15 cellular contexts compared by ENCODE assay signal in genomic region chrX:108397627-108398392, GRCh38. TPM values are rescaled to one million over a fixed set of nuclear protein-coding genes. Genes with fewer than 3 reads are reported as not detected.
DNase-seq lines count a peak whose midpoint lies in the region; ATAC-seq, FAIRE-seq and TF ChIP-seq lines count a peak whose summit lies in the region.
"Had no signal": no experiment of that assay in that cellular context is flagged by ENCODE, and none has a peak within 500 bp of the region (broad histone marks: within the 10 kb centered on the region; RNA-seq: fewer than 3 reads in every experiment).

No MANE protein-coding gene starts in this region.

- H3K27me3 ChIP-seq in Caco-2 (replicated peaks; ENCODE audit: control insufficient read depth, insufficient read depth, low read length) (no peaks in the 10 kb centered on the region), astrocyte (ENCODE audit: insufficient read depth, low read length) (no peaks in the 10 kb centered on the region), foreskin keratinocyte (no peaks in the 10 kb centered on the region)
- no peaks in the 10 kb centered on the region for H3K27me3 ChIP-seq in CD8-positive, alpha-beta memory T cell (ENCODE audit: insufficient read depth, low read length, poor library complexity, severe bottlenecking)
- H3K27me3 ChIP-seq: thyroid gland had no signal

- H3K27ac Mint-ChIP-seq in Caco-2 (ENCODE audit: unreplicated experiment) (peak overlapping the region; percentile 72), astrocyte (ENCODE audit: unreplicated experiment) (no peak overlapping the region)
- H3K27ac Mint-ChIP-seq in activated T-helper 1 cell treated with anti-CD3 and anti-CD28 coated beads, Interleukin-12 subunit alpha, Interleukin-12 subunit beta, Interleukin-2, Interleukin-4 antibody, amounts not matched to agents 30 ng/mL and 10 ng/mL and 1 ng/mL, durations not matched to agents 14 hours and 24 hours and 36 hours: no peak overlapping the region
- H3K27ac Mint-ChIP-seq in CD8-positive, alpha-beta memory T cell: no peak overlapping the region
- H3K27ac Mint-ChIP-seq: activated B cell treated with CpG ODN at 0.5 μM for 24 hours; activated naive CD8-positive, alpha-beta T cell treated with anti-CD3 and anti-CD28 coated beads, Interleukin-2, amount 10 ng/mL, durations not matched to agents 7 days and 5 days had no signal

- BruUV-seq in Caco-2 (replicated peaks; lab: Mats Ljungman, UMichigan): no TSS peak

- H3K9me3 ChIP-seq in Caco-2 (no peaks in the 10 kb centered on the region), astrocyte (ENCODE audit: insufficient read depth, low read depth, low read length) (no peaks in the 10 kb centered on the region)
- no peaks in the 10 kb centered on the region for H3K9me3 ChIP-seq in CD8-positive, alpha-beta memory T cell (ENCODE audit: low read length)
- H3K9me3 ChIP-seq: gastrocnemius medialis, thyroid gland had no signal

- CTCF ChIA-PET in Caco-2 (lab: Charles Lee): no interaction called here
- CTCF ChIA-PET in CD8-positive, alpha-beta memory T cell (lab: Charles Lee): no interaction called here

- TF ChIP-seq CTCF in Caco-2 (IDR thresholded peaks at IDR 0.05; ENCODE audit: insufficient read depth in 1 of 2, low read depth in 1 of 2, low read length in 1 of 2, severe bottlenecking in 1 of 2, unreplicated experiment in 1 of 2) (no peak), astrocyte (IDR thresholded peaks at IDR 0.05; ENCODE audit: insufficient read depth, low read depth, low read length) (no peak), foreskin keratinocyte (conservative IDR thresholded peaks at IDR 0.05) (no peak)

- no peak overlapping the region for H3K4me3 Mint-ChIP-seq in Caco-2 (ENCODE audit: unreplicated experiment)
- no peak overlapping the region for H3K4me3 Mint-ChIP-seq in astrocyte (ENCODE audit: unreplicated experiment)
- no peak overlapping the region for H3K4me3 Mint-ChIP-seq in activated T-helper 1 cell treated with anti-CD3 and anti-CD28 coated beads, Interleukin-12 subunit alpha, Interleukin-12 subunit beta, Interleukin-2, Interleukin-4 antibody, amounts not matched to agents 30 ng/mL and 10 ng/mL and 1 ng/mL, durations not matched to agents 14 hours and 24 hours and 36 hours
- H3K4me3 Mint-ChIP-seq in CD8-positive, alpha-beta memory T cell: no peak overlapping the region
- H3K4me3 Mint-ChIP-seq: activated B cell treated with CpG ODN at 0.5 μM for 24 hours; activated naive CD8-positive, alpha-beta T cell treated with anti-CD3 and anti-CD28 coated beads, Interleukin-2, amount 10 ng/mL, durations not matched to agents 7 days and 5 days had no signal

- H3K36me3 ChIP-seq in Caco-2 (ENCODE audit: control insufficient read depth, insufficient read depth, low read length) (no peaks in the 10 kb centered on the region), astrocyte (ENCODE audit: insufficient read depth, low read length) (no peaks in the 10 kb centered on the region)
- H3K36me3 ChIP-seq in CD8-positive, alpha-beta memory T cell (ENCODE audit: insufficient read depth, low read length): no peaks in the 10 kb centered on the region
- H3K36me3 ChIP-seq: gastrocnemius medialis, thyroid gland had no signal

- intact Hi-C loops in Caco-2 (cut with micrococcal nuclease; ENCODE audit: unreplicated experiment): loop anchor here (2.0 to 5.0 kb wide), 2 partner anchors 15 to 39 kb away; partner anchors contain the start of genes COL4A5 and COL4A6
- intact Hi-C loops in activated T-helper 1 cell treated with anti-CD3 and anti-CD28 coated beads, Interleukin-12 subunit alpha, Interleukin-12 subunit beta, Interleukin-2, Interleukin-4 antibody, amounts not matched to agents 30 ng/mL and 10 ng/mL and 1 ng/mL, durations not matched to agents 14 hours and 24 hours and 36 hours (cut with micrococcal nuclease): no loop called here

- H3K27ac ChIP-seq in astrocyte (ENCODE audit: low read depth, low read length) (peak overlapping the region; percentile 47), foreskin keratinocyte (peak overlapping the region; percentile 99)
- H3K27ac ChIP-seq in CD8-positive, alpha-beta memory T cell (ENCODE audit: low read depth, low read length): no peak overlapping the region
- H3K27ac ChIP-seq: coronary artery, gastrocnemius medialis, thyroid gland had no signal

- POLR2A ChIA-PET in Caco-2 (lab: Charles Lee): no interaction called here
- POLR2A ChIA-PET in CD8-positive, alpha-beta memory T cell (lab: Charles Lee): no interaction called here

- ATAC-seq in HG02759 (IDR thresholded peaks at IDR 0.05; ENCODE audit: unreplicated experiment) (peak; percentile 45), foreskin keratinocyte (peak; percentile 48), GM18505 (IDR thresholded peaks at IDR 0.05; ENCODE audit: unreplicated experiment) (no peak)
- ATAC-seq: gastrocnemius medialis had no signal

- peak; percentile 56 for FAIRE-seq in astrocyte (lab: Jason Lieb, UNC)

- no peak overlapping the region for H3K9ac ChIP-seq in astrocyte (ENCODE audit: low read length)

- H3K9me3 Mint-ChIP-seq in Caco-2 (ENCODE audit: unreplicated experiment) (no peaks in the 10 kb centered on the region), astrocyte (ENCODE audit: unreplicated experiment) (peaks cover 2% of the 10 kb centered on the region)
- no peaks in the 10 kb centered on the region for H3K9me3 Mint-ChIP-seq in activated T-helper 1 cell treated with anti-CD3 and anti-CD28 coated beads, Interleukin-12 subunit alpha, Interleukin-12 subunit beta, Interleukin-2, Interleukin-4 antibody, amounts not matched to agents 30 ng/mL and 10 ng/mL and 1 ng/mL, durations not matched to agents 14 hours and 24 hours and 36 hours
- H3K9me3 Mint-ChIP-seq in CD8-positive, alpha-beta memory T cell: no peaks in the 10 kb centered on the region
- H3K9me3 Mint-ChIP-seq: activated B cell treated with CpG ODN at 0.5 μM for 24 hours; activated naive CD8-positive, alpha-beta T cell treated with anti-CD3 and anti-CD28 coated beads, Interleukin-2, amount 10 ng/mL, durations not matched to agents 7 days and 5 days had no signal

- H3K36me3 Mint-ChIP-seq in Caco-2 (ENCODE audit: insufficient read depth, unreplicated experiment) (no peaks in the 10 kb centered on the region), astrocyte (ENCODE audit: low read depth, unreplicated experiment) (no peaks in the 10 kb centered on the region)
- no peaks in the 10 kb centered on the region for H3K36me3 Mint-ChIP-seq in activated T-helper 1 cell treated with anti-CD3 and anti-CD28 coated beads, Interleukin-12 subunit alpha, Interleukin-12 subunit beta, Interleukin-2, Interleukin-4 antibody, amounts not matched to agents 30 ng/mL and 10 ng/mL and 1 ng/mL, durations not matched to agents 14 hours and 24 hours and 36 hours (ENCODE audit: low read depth)
- no peaks in the 10 kb centered on the region for H3K36me3 Mint-ChIP-seq in CD8-positive, alpha-beta memory T cell
- H3K36me3 Mint-ChIP-seq: activated naive CD8-positive, alpha-beta T cell treated with anti-CD3 and anti-CD28 coated beads, Interleukin-2, amount 10 ng/mL, durations not matched to agents 7 days and 5 days had no signal

- no peak for TF ChIP-seq POLR2A in GM18505 (IDR thresholded peaks at IDR 0.05; ENCODE audit: borderline replicate concordance, extremely low read depth, insufficient read depth, insufficient read length)

- peak overlapping the region; percentile 28 for H3K4me2 ChIP-seq in astrocyte (ENCODE audit: low read length)

- H3K27me3 Mint-ChIP-seq in Caco-2 (ENCODE audit: insufficient read depth, unreplicated experiment) (no peaks in the 10 kb centered on the region), astrocyte (ENCODE audit: low read depth, unreplicated experiment) (no peaks in the 10 kb centered on the region)
- no peaks in the 10 kb centered on the region for H3K27me3 Mint-ChIP-seq in activated T-helper 1 cell treated with anti-CD3 and anti-CD28 coated beads, Interleukin-12 subunit alpha, Interleukin-12 subunit beta, Interleukin-2, Interleukin-4 antibody, amounts not matched to agents 30 ng/mL and 10 ng/mL and 1 ng/mL, durations not matched to agents 14 hours and 24 hours and 36 hours (ENCODE audit: insufficient read depth)
- no peaks in the 10 kb centered on the region for H3K27me3 Mint-ChIP-seq in CD8-positive, alpha-beta memory T cell
- H3K27me3 Mint-ChIP-seq: activated B cell treated with CpG ODN at 0.5 μM for 24 hours; activated naive CD8-positive, alpha-beta T cell treated with anti-CD3 and anti-CD28 coated beads, Interleukin-2, amount 10 ng/mL, durations not matched to agents 7 days and 5 days had no signal

- no peaks in the 10 kb centered on the region for H3K79me2 ChIP-seq in astrocyte (ENCODE audit: insufficient read depth, low read length)

- no peak for DNase-seq in Caco-2
- peak; percentile 25 for DNase-seq in astrocyte (ENCODE audit: low read depth)
- peak; percentile 71 to 86 for DNase-seq in foreskin keratinocyte
- no peak for DNase-seq in activated T-helper 1 cell treated with anti-CD3 and anti-CD28 coated beads, Interleukin-12 subunit alpha, Interleukin-12 subunit beta, Interleukin-2, Interleukin-4 antibody, amounts not matched to agents 30 ng/mL and 10 ng/mL and 1 ng/mL, durations not matched to agents 14 hours and 24 hours and 36 hours (ENCODE audit: low spot score)
- no peak for DNase-seq in anterior cingulate cortex (lab: John Stamatoyannopoulos, UW)
- DNase-seq in CD8-positive, alpha-beta memory T cell: no peak
- DNase-seq: activated B cell treated with CpG ODN at 0.5 μM for 24 hours; activated naive CD8-positive, alpha-beta T cell treated with anti-CD3 and anti-CD28 coated beads, Interleukin-2, amount 10 ng/mL, durations not matched to agents 7 days and 5 days; gastrocnemius medialis; midbrain; NCI-H2171 treated with DMSO at 0.1 percent for 48 hours; thyroid gland had no signal

- H2AFZ ChIP-seq in astrocyte (ENCODE audit: low read depth, low read length): no peak overlapping the region

- H4K20me1 ChIP-seq in astrocyte (ENCODE audit: insufficient read depth, low read length): no peaks in the 10 kb centered on the region

- H3K4me1 Mint-ChIP-seq in Caco-2 (ENCODE audit: low read depth, unreplicated experiment) (peaks cover 28% of the 10 kb centered on the region), astrocyte (ENCODE audit: low read depth, unreplicated experiment) (peaks cover 27% of the 10 kb centered on the region)
- no peaks in the 10 kb centered on the region for H3K4me1 Mint-ChIP-seq in activated T-helper 1 cell treated with anti-CD3 and anti-CD28 coated beads, Interleukin-12 subunit alpha, Interleukin-12 subunit beta, Interleukin-2, Interleukin-4 antibody, amounts not matched to agents 30 ng/mL and 10 ng/mL and 1 ng/mL, durations not matched to agents 14 hours and 24 hours and 36 hours (ENCODE audit: low read depth)
- H3K4me1 Mint-ChIP-seq in CD8-positive, alpha-beta memory T cell: no peaks in the 10 kb centered on the region
- H3K4me1 Mint-ChIP-seq: activated B cell treated with CpG ODN at 0.5 μM for 24 hours; activated naive CD8-positive, alpha-beta T cell treated with anti-CD3 and anti-CD28 coated beads, Interleukin-2, amount 10 ng/mL, durations not matched to agents 7 days and 5 days had no signal

- H3K4me1 ChIP-seq in Caco-2 (peaks cover 35% of the 10 kb centered on the region), astrocyte (ENCODE audit: insufficient read depth, low read length) (peaks cover 10% of the 10 kb centered on the region), foreskin keratinocyte (peaks cover 39% of the 10 kb centered on the region)
- no peaks in the 10 kb centered on the region for H3K4me1 ChIP-seq in CD8-positive, alpha-beta memory T cell (ENCODE audit: insufficient read depth, low read length)
- H3K4me1 ChIP-seq: gastrocnemius medialis, thyroid gland had no signal

- H3K4me3 ChIP-seq in Caco-2 (ENCODE audit: low read depth, low read length) (no peak overlapping the region), astrocyte (ENCODE audit: insufficient read depth, low read depth, low read length) (peak overlapping the region; percentile 32)
- H3K4me3 ChIP-seq in CD8-positive, alpha-beta memory T cell (ENCODE audit: low read length): no peak overlapping the region
- H3K4me3 ChIP-seq: coronary artery, gastrocnemius medialis, thyroid gland had no signal

RNA-seq across cellular contexts. Expression of gene COL4A6, which starts 40.4 kb away (rescaled TPM):
- total RNA-seq in Caco-2 (2022) (15.9 and 16.0 TPM in 2 replicates), astrocyte (4.4 and 8.1 TPM in 2 replicates), foreskin keratinocyte (24.9 and 25.2 TPM in 2 replicates)
- polyA plus RNA-seq in foreskin keratinocyte: 8.8 and 10.3 TPM in 2 replicates
- not detected in 2 replicates for total RNA-seq in activated T-helper 1 cell treated with anti-CD3 and anti-CD28 coated beads, Interleukin-12 subunit alpha, Interleukin-12 subunit beta, Interleukin-2, Interleukin-4 antibody, amounts not matched to agents 30 ng/mL and 10 ng/mL and 1 ng/mL, durations not matched to agents 14 hours and 24 hours and 36 hours
- total RNA-seq in CD8-positive, alpha-beta memory T cell: not detected
- not detected for polyA plus RNA-seq in CD8-positive, alpha-beta memory T cell
- total RNA-seq: activated B cell treated with CpG ODN at 0.5 μM for 24 hours; activated naive CD8-positive, alpha-beta T cell treated with anti-CD3 and anti-CD28 coated beads, Interleukin-2, amount 10 ng/mL, durations not matched to agents 7 days and 5 days had no signal

RNA-seq across cellular contexts. Expression of gene COL4A5, which starts 41.8 kb away (rescaled TPM):
- total RNA-seq in Caco-2 (2022): 48.1 and 49.8 TPM in 2 replicates
- 57.1 and 57.9 TPM in 2 replicates for total RNA-seq in astrocyte
- total RNA-seq in foreskin keratinocyte: 29.0 and 30.9 TPM in 2 replicates
- polyA plus RNA-seq in foreskin keratinocyte: 7.4 and 7.8 TPM in 2 replicates
- total RNA-seq in activated T-helper 1 cell treated with anti-CD3 and anti-CD28 coated beads, Interleukin-12 subunit alpha, Interleukin-12 subunit beta, Interleukin-2, Interleukin-4 antibody, amounts not matched to agents 30 ng/mL and 10 ng/mL and 1 ng/mL, durations not matched to agents 14 hours and 24 hours and 36 hours: not detected in 2 replicates
- not detected for total RNA-seq in CD8-positive, alpha-beta memory T cell
- not detected for polyA plus RNA-seq in CD8-positive, alpha-beta memory T cell
- total RNA-seq: activated B cell treated with CpG ODN at 0.5 μM for 24 hours; activated naive CD8-positive, alpha-beta T cell treated with anti-CD3 and anti-CD28 coated beads, Interleukin-2, amount 10 ng/mL, durations not matched to agents 7 days and 5 days had no signal

Comparison
In these comparisons a context has a peak if more than half of its experiments do, and no peak if none do; other contexts are left out.
1. DNase-seq: peak in astrocyte (single experiment) and foreskin keratinocyte (2 of 2); none in Caco-2 (0 of 2), activated T-helper 1 cell treated with anti-CD3 and anti-CD28 coated beads, Interleukin-12 subunit alpha, Interleukin-12 subunit beta, Interleukin-2, Interleukin-4 antibody, amounts not matched to agents 30 ng/mL and 10 ng/mL and 1 ng/mL, durations not matched to agents 14 hours and 24 hours and 36 hours (single experiment), anterior cingulate cortex (0 of 58) and CD8-positive, alpha-beta memory T cell (0 of 5).
2. RNA of gene COL4A5, which starts 41.8 kb away (total RNA-seq): 57.1 to 57.9 TPM in astrocyte, 48.1 to 49.8 TPM in Caco-2 and 29.0 to 30.9 TPM in foreskin keratinocyte; not detected in activated T-helper 1 cell treated with anti-CD3 and anti-CD28 coated beads, Interleukin-12 subunit alpha, Interleukin-12 subunit beta, Interleukin-2, Interleukin-4 antibody, amounts not matched to agents 30 ng/mL and 10 ng/mL and 1 ng/mL, durations not matched to agents 14 hours and 24 hours and 36 hours and not detected in CD8-positive, alpha-beta memory T cell; every median in the first group is over 10 times any median in the second.